In genomic region chr17:46212634-46213435, GRCh38 we compare ENCODE assay signal across 8 cellular contexts. TPM values are rescaled to one million over a fixed set of nuclear protein-coding genes. Genes with fewer than 3 reads are reported as not detected.
DNase-seq lines count a peak whose midpoint lies in the region; ATAC-seq and TF ChIP-seq lines count a peak whose summit lies in the region.

No MANE protein-coding gene starts in this region.

- intact Hi-C loops in dorsolateral prefrontal cortex (cut with DNase I), result loop anchor here (2.0 to 5.0 kb wide), 4 partner anchors 18 to 316 kb away; no protein-coding TSS in a partner anchor

- H3K4me3 ChIP-seq in dorsolateral prefrontal cortex, result peak overlapping the region in 2 of 59 donors; percentile 5 to 7

- in situ Hi-C loops in ACHN (cut with HindIII; ENCODE audit: low pct_ligation_motif_present, low pct_unique_long_range_greater_than_20kb, low sequenced_read_pairs) (no loop called here), GM13976 (cut with MboI; ENCODE audit: low sequenced_read_pairs, unreplicated experiment) (loop anchor here (10.0 kb wide), 1 partner anchor 208 kb away; no protein-coding TSS in a partner anchor)

- H3K27ac ChIP-seq in dorsolateral prefrontal cortex, result peak overlapping the region in 16 of 59 donors; percentile 0 to 57 (median 22)

- ATAC-seq in activated CD4-positive, CD25-positive, alpha-beta regulatory T cell treated with anti-CD3 and anti-CD28 coated beads, Interleukin-2, amount 50 U/mL, for 24 hours, result peak; percentile 71 to 83
- ATAC-seq in stimulated activated naive CD8-positive, alpha-beta T cell treated with anti-CD3 and anti-CD28 coated beads, Interleukin-15, Interleukin-2, amounts not matched to agents 100 U/mL and 50 U/mL, for 24 hours, result peak; percentile 64
- ATAC-seq in GM18867 (IDR thresholded peaks at IDR 0.05; ENCODE audit: unreplicated experiment), result no peak

- TF ChIP-seq CTCF in GM13976 (IDR thresholded peaks at IDR 0.05; ENCODE audit: borderline replicate concordance, control extremely low read depth, extremely low read depth, insufficient read depth, missing control alignments), result peak; percentile 67
- peak in 55 of 56 donors; percentile 63 to 99 (median 90) for TF ChIP-seq CTCF in dorsolateral prefrontal cortex (IDR thresholded peaks at IDR 0.05 in 54 of 56, conservative IDR thresholded peaks at IDR 0.05 in 2 of 56; ENCODE audit: low read depth in 1 of 56, partially characterized antibody in 56 of 56)

- no peaks in the 10 kb centered on the region for H3K27me3 ChIP-seq in dorsolateral prefrontal cortex

- DNase-seq in ACHN (peak; percentile 82), GM13976 (ENCODE audit: low spot score) (peak; percentile 71), NCI-H345 (lab: John Stamatoyannopoulos, UW) (peak; percentile 40), dorsolateral prefrontal cortex (peak in 4 of 10 donors; percentile 56 to 84 (median 66)), lung microvascular endothelial cell (ENCODE audit: low read depth in 2 of 2) (peak; percentile 82 to 88)
- DNase-seq in stimulated activated naive CD8-positive, alpha-beta T cell treated with anti-CD3 and anti-CD28 coated beads, Interleukin-15, Interleukin-2, amounts not matched to agents 100 U/mL and 50 U/mL, for 24 hours, result peak; percentile 58

RNA-seq across cellular contexts. Expression of gene KANSL1, which starts 19.6 kb away (rescaled TPM):
- total RNA-seq in dorsolateral prefrontal cortex, result 100 to 1,000 TPM in 103 of 120 experiments, 10 to 100 TPM in 17; 74.6 to 253 (median 152) TPM
- 36.4 and 84.7 TPM in 2 replicates for total RNA-seq in lung microvascular endothelial cell
